In the genomic region with DNA sequence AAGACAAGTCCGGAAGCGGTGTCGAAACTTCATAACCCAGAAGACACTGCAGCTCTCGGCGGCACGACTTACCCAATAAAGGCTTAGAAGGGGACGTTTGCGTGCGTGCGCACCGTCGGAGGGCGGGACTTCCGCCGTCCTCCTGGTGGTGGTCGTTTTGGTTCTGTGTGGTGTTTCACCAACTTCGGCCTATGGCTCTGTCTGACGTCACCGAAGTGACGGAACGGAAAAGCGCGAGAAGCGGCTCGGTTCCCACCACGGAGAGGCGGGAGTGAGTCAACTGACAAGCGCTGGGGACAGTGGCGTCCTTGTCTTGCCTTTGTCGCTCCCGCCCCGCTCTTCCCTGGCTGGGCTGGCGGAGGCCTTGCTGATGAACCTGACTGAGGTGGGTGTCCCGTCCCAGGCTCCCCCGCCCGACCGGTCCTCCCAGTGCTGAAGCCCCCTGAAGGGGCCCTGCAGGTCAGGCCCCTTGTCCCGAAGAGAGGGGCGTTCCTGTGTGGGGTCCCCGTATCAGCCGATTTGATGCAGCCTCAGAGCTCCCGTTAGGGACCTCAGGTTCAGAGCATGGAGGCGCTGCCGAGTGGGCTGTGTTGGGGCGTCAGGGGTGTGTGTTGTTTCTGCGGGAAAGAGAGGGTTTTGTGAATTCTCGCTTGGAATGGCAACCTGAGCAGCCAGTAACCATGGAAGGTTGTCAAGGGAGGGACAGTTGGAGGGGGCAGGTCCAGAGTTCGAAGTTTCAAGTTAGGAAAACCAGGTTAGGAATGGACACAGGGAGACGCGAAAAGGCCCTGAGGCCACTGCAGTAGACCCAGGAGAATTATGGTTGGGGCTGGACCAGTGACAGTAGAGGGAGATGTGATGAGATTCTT, we compare ENCODE assay signal across 8 cellular contexts. TPM values are rescaled to one million over a fixed set of nuclear protein-coding genes. Genes with fewer than 3 reads are reported as not detected.
DNase-seq lines count a peak whose midpoint lies in the region; ATAC-seq lines count a peak whose summit lies in the region.

A gene (plus strand): TSS at position 125 of the 869 bp plus-strand sequence. CDS start 246 bp downstream, at position 371.

- POLR2A ChIA-PET in activated CD8-positive, alpha-beta memory T cell treated with anti-CD3 and anti-CD28 coated beads for 36 hours (lab: Charles Lee) = interaction anchor here (0.8 to 1.6 kb wide), 3 partner anchors 14 to 45 kb away, joined by 3 to 6 read pairs (median 5); a partner anchor contains a TSS

- ATAC-seq in GM19468 (IDR thresholded peaks at IDR 0.05; ENCODE audit: extremely low read depth, unreplicated experiment) = peak; percentile 96

- CTCF ChIA-PET in activated CD8-positive, alpha-beta memory T cell treated with anti-CD3 and anti-CD28 coated beads for 36 hours (lab: Charles Lee) = no interaction called here

- peak; percentile 98 for DNase-seq in COLO829 (ENCODE audit: low spot score)
- DNase-seq in HS-5 (ENCODE audit: low read depth) = peak; percentile 93
- DNase-seq in NOMO-1 (lab: John Stamatoyannopoulos, UW; ENCODE audit: unreplicated experiment in 2 of 2) = peak; percentile 96
- peak; percentile 97 for DNase-seq in effector CD8-positive, alpha-beta T cell (lab: John Stamatoyannopoulos, UW)
- peak; percentile 99 for DNase-seq in medulla oblongata (ENCODE audit: extremely low spot score)
- peak; percentile 97 for DNase-seq in stimulated activated CD8-positive, alpha-beta memory T cell treated with anti-CD3 and anti-CD28 coated beads, Interleukin-12 subunit alpha, Interleukin-12 subunit beta, amount 100 ng/mL, for 1 hour (ENCODE audit: low read depth)

RNA-seq across cellular contexts. Expression of the gene that starts here (rescaled TPM):
- total RNA-seq in activated CD8-positive, alpha-beta memory T cell treated with anti-CD3 and anti-CD28 coated beads for 36 hours = 10 to 100 TPM; 11.8 to 13.9 TPM

Comparison
In these comparisons a context has a peak if more than half of its experiments do, and no peak if none do; other contexts are left out.
1. Peak in every context shown above with its lines: DNase-seq and ATAC-seq.